Comparison of ENCODE assay signal across 11 cellular contexts in genomic region chr18:3966985-3967856, GRCh38.
A peak's percentile ranks its signal among the peaks of the same experiment; 100 is the strongest.
DNase-seq lines count a peak whose midpoint lies in the region; ATAC-seq and TF ChIP-seq lines count a peak whose summit lies in the region.
"Had no signal": no experiment of that assay in that cellular context is flagged by ENCODE, and none has a peak within 500 bp of the region (broad histone marks: within the 10 kb centered on the region; RNA-seq: fewer than 3 reads in every experiment).

No MANE protein-coding gene starts in this region.

- H3K9me3 Mint-ChIP-seq in activated CD4-positive, alpha-beta T cell treated with anti-CD3 and anti-CD28 coated beads, Interleukin-2, amount 10 ng/mL, durations not matched to agents 7 days and 5 days, result no peaks in the 10 kb centered on the region
- H3K9me3 Mint-ChIP-seq: brain had no signal

- H3K4me1 Mint-ChIP-seq in activated CD4-positive, alpha-beta T cell treated with anti-CD3 and anti-CD28 coated beads, Interleukin-2, amount 10 ng/mL, durations not matched to agents 7 days and 5 days, result no peaks in the 10 kb centered on the region

- intact Hi-C loops in posterior cingulate gyrus (cut with DNase I), result no loop called here

- TF ChIP-seq CTCF in fibroblast of mammary gland (conservative IDR thresholded peaks at IDR 0.05; ENCODE audit: control insufficient read depth, insufficient read depth, low read depth, low read length), result no peak
- no peak for TF ChIP-seq CTCF in omental fat pad (IDR thresholded peaks at IDR 0.05)

- ATAC-seq in omental fat pad (ENCODE audit: low FRiP score), result peak; percentile 57
- ATAC-seq: sciatic nerve had no signal

- H3K4me3 Mint-ChIP-seq in activated CD4-positive, alpha-beta T cell treated with anti-CD3 and anti-CD28 coated beads, Interleukin-2, amount 10 ng/mL, durations not matched to agents 7 days and 5 days, result no peak overlapping the region
- H3K4me3 Mint-ChIP-seq: brain had no signal

- CTCF ChIA-PET in activated CD4-positive, alpha-beta T cell treated with anti-CD3 and anti-CD28 coated beads, Interleukin-2, amount 10 ng/mL, durations not matched to agents 7 days and 5 days (lab: Charles Lee), result interaction anchor here (1.1 to 1.3 kb wide), 2 partner anchors 20 to 196 kb away, joined by 3 to 4 read pairs; no protein-coding TSS in a partner anchor

- H3K4me3 ChIP-seq in fibroblast of mammary gland (ENCODE audit: control insufficient read depth, low read depth, low read length), result no peak overlapping the region

- H3K36me3 Mint-ChIP-seq in activated CD4-positive, alpha-beta T cell treated with anti-CD3 and anti-CD28 coated beads, Interleukin-2, amount 10 ng/mL, durations not matched to agents 7 days and 5 days (ENCODE audit: low read depth), result no peaks in the 10 kb centered on the region
- H3K36me3 Mint-ChIP-seq: brain had no signal

- no peak overlapping the region for H3K27ac Mint-ChIP-seq in activated CD4-positive, alpha-beta T cell treated with anti-CD3 and anti-CD28 coated beads, Interleukin-2, amount 10 ng/mL, durations not matched to agents 7 days and 5 days

- POLR2A ChIA-PET in activated CD4-positive, alpha-beta T cell treated with anti-CD3 and anti-CD28 coated beads, Interleukin-2, amount 10 ng/mL, durations not matched to agents 7 days and 5 days (lab: Charles Lee), result no interaction called here

- H3K27me3 Mint-ChIP-seq in activated CD4-positive, alpha-beta T cell treated with anti-CD3 and anti-CD28 coated beads, Interleukin-2, amount 10 ng/mL, durations not matched to agents 7 days and 5 days, result peaks cover 9% of the 10 kb centered on the region
- H3K27me3 Mint-ChIP-seq: brain had no signal

- DNase-seq in ELR (ENCODE audit: low read depth) (peak; percentile 5), NCI-H2171 treated with DMSO at 0.1 percent for 48 hours (lab: John Stamatoyannopoulos, UW) (peak; percentile 84), fibroblast of mammary gland (ENCODE audit: low read depth) (peak; percentile 22), omental fat pad (ENCODE audit: low spot score) (no peak), posterior cingulate gyrus (no peak), GM19240 (ENCODE audit: insufficient read length, low spot score) (no peak), DMS79 treated with DMSO at 0.1 percent for 48 hours (lab: John Stamatoyannopoulos, UW) (no peak)
- no peak for DNase-seq in activated CD4-positive, alpha-beta T cell treated with anti-CD3 and anti-CD28 coated beads, Interleukin-2, amount 10 ng/mL, durations not matched to agents 7 days and 5 days
- DNase-seq: NCI-H748 treated with DMSO at 0.1 percent for 48 hours had no signal

Comparison
In these comparisons a context has a peak if more than half of its experiments do, and no peak if none do; other contexts are left out.
1. DNase-seq: peak in ELR (single experiment), NCI-H2171 treated with DMSO at 0.1 percent for 48 hours (single experiment) and fibroblast of mammary gland (single experiment); none in omental fat pad (single experiment), posterior cingulate gyrus (0 of 10), activated CD4-positive, alpha-beta T cell treated with anti-CD3 and anti-CD28 coated beads, Interleukin-2, amount 10 ng/mL, durations not matched to agents 7 days and 5 days (single experiment), GM19240 (single experiment) and DMS79 treated with DMSO at 0.1 percent for 48 hours (single experiment).